Comparison of ENCODE assay signal across 29 cellular contexts in the genomic region with DNA sequence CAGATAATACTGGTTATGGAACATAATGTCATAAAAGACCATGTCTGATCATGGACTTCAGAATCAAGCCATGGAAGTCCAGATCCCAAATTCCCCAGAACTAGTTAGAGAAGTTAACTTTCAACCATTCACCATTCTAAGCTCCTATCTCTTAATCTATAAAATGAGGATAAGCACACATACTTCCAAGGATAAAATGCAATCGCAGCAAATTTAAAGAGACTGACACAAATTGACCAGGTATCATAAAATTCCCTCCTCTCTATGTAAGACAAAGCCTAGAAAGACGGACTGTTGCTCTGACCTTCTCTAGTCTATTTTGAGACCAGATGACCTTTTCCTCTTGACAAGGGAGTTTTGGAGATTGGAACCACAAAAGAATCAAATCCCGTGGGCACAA.
"Had no signal": no experiment of that assay in that cellular context is flagged by ENCODE, and none has a peak within 500 bp of the region (broad histone marks: within the 10 kb centered on the region; RNA-seq: fewer than 3 reads in every experiment).

No MANE protein-coding gene starts in this region.

- ATAC-seq: natural killer cell; sciatic nerve; stimulated activated naive B cell treated with anti-CD40 and anti-IgM and Interleukin-4, amounts not matched to agents 10 μg/mL and 1 μg/mL and 100 μg/mL, for 72 hours; stimulated activated naive CD8-positive, alpha-beta T cell treated with anti-CD3 and anti-CD28 coated beads, Interleukin-15, Interleukin-2, amounts not matched to agents 100 U/mL and 50 U/mL, for 24 hours had no signal

- H3K27ac ChIP-seq: left ventricle myocardium inferior, neutrophil, ovary, right atrium auricular region, skin epidermis, stomach, testis, thyroid gland, transverse colon, upper lobe of left lung, vagina had no signal

- H3K9me3 Mint-ChIP-seq: immature natural killer cell; mesothelial cell of epicardium; natural killer cell; stimulated activated naive B cell treated with anti-CD40 and anti-IgM and Interleukin-4, amounts not matched to agents 10 μg/mL and 1 μg/mL and 100 μg/mL, for 72 hours had no signal

- H3K4me3 Mint-ChIP-seq: immature natural killer cell; mesothelial cell of epicardium; naive B cell; natural killer cell; stimulated activated naive B cell treated with anti-CD40 and anti-IgM and Interleukin-4, amounts not matched to agents 10 μg/mL and 1 μg/mL and 100 μg/mL, for 72 hours had no signal

- H3K27me3 Mint-ChIP-seq: progenitor cell of endocrine pancreas had no signal

- H3K4me1 Mint-ChIP-seq: immature natural killer cell; natural killer cell; stimulated activated naive B cell treated with anti-CD40 and anti-IgM and Interleukin-4, amounts not matched to agents 10 μg/mL and 1 μg/mL and 100 μg/mL, for 72 hours had no signal

- FAIRE-seq: islet of Langerhans, kidney had no signal

- DNase-seq: hypothalamus; immature natural killer cell; kidney; left ventricle myocardium inferior; mesendoderm; naive B cell; natural killer cell; occipital lobe; ovary; stimulated activated CD4-positive, alpha-beta T cell treated with anti-CD3 and anti-CD28 coated beads, Interleukin-12 subunit alpha, Interleukin-12 subunit beta, amount 100 ng/mL, for 4 hours; stimulated activated CD4-positive, alpha-beta T cell treated with anti-CD3 and anti-CD28 coated beads, Interleukin-15, amount 100 ng/mL, for 24 hours; stimulated activated CD4-positive, alpha-beta T cell treated with anti-CD3 and anti-CD28 coated beads, Interleukin-2, amount 100 ng/mL, for 24 hours; stimulated activated CD4-positive, alpha-beta T cell treated with anti-CD3 and anti-CD28 coated beads, Interleukin-4, amount 100 ng/mL, for 1 hour; stimulated activated naive B cell treated with anti-CD40 and anti-IgM and Interleukin-4, amounts not matched to agents 10 μg/mL and 1 μg/mL and 100 μg/mL, for 72 hours; stimulated activated naive CD8-positive, alpha-beta T cell treated with anti-CD3 and anti-CD28 coated beads, Interleukin-15, Interleukin-2, amounts not matched to agents 100 U/mL and 50 U/mL, for 24 hours; stomach; testis; thyroid gland; transverse colon; upper lobe of left lung had no signal

- H3K36me3 Mint-ChIP-seq: immature natural killer cell; mesothelial cell of epicardium; naive B cell; natural killer cell; stimulated activated naive B cell treated with anti-CD40 and anti-IgM and Interleukin-4, amounts not matched to agents 10 μg/mL and 1 μg/mL and 100 μg/mL, for 72 hours had no signal

- H3K27ac Mint-ChIP-seq: immature natural killer cell; mesothelial cell of epicardium; natural killer cell; progenitor cell of endocrine pancreas; stimulated activated naive B cell treated with anti-CD40 and anti-IgM and Interleukin-4, amounts not matched to agents 10 μg/mL and 1 μg/mL and 100 μg/mL, for 72 hours had no signal

- H3K4me1 ChIP-seq: right atrium auricular region, stomach, testis, transverse colon had no signal

- H3K36me3 ChIP-seq: left ventricle myocardium inferior, neutrophil, ovary, right atrium auricular region, stomach, thyroid gland, transverse colon, upper lobe of left lung, vagina had no signal

- H3K9me3 ChIP-seq: left ventricle myocardium inferior, neutrophil, ovary, right atrium auricular region, stomach, testis, thyroid gland, transverse colon, upper lobe of left lung, vagina had no signal

- H3K27me3 ChIP-seq: neutrophil, ovary, right atrium auricular region, stomach, testis, thyroid gland, transverse colon, upper lobe of left lung, vagina had no signal

- H3K4me3 ChIP-seq: left ventricle myocardium inferior, lung, ovary, right atrium auricular region, skin epidermis, stomach, testis, thyroid gland, transverse colon, upper lobe of left lung, vagina had no signal
